ENCODE assay signal across 17 cellular contexts in the genomic region with DNA sequence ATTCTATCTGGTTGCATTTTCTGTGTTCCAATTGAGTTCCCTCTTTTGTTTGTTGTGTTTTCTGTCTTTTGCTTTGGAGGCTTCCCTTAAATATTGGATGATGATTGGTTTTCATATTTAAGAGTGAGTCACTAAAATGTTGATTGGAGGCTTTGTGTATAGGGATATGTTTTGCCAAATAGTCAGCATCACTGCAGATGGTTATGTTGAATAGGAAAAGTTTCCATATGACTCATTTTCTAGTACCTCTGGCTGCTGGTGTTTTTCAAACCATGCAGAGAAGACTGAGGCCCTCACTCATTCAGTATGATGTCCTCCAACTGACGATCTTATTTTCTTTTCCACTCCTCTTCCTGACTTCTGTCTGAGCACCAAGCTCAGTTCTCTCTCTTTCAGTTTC.
DNase-seq lines count a peak whose midpoint lies in the region; ATAC-seq and TF ChIP-seq lines count a peak whose summit lies in the region.
"Had no signal": no experiment of that assay in that cellular context is flagged by ENCODE, and none has a peak within 500 bp of the region (broad histone marks: within the 10 kb centered on the region; RNA-seq: fewer than 3 reads in every experiment).

No MANE protein-coding gene starts in this region.

- H3K9me3 ChIP-seq in neural progenitor cell (ENCODE audit: low read depth): no peaks in the 10 kb centered on the region
- H3K9me3 ChIP-seq: HAP-1, spleen, uterus had no signal

- H3K9me3 Mint-ChIP-seq in neural progenitor cell: no peaks in the 10 kb centered on the region
- H3K9me3 Mint-ChIP-seq: activated B cell treated with CpG ODN at 0.5 μM for 24 hours had no signal

- H3K27me3 Mint-ChIP-seq in neural progenitor cell (ENCODE audit: insufficient read depth, low read depth): no peaks in the 10 kb centered on the region
- H3K27me3 Mint-ChIP-seq: activated B cell treated with CpG ODN at 0.5 μM for 24 hours; B cell; IgD-negative memory B cell; stimulated activated naive CD8-positive, alpha-beta T cell treated with anti-CD3 and anti-CD28 coated beads, Interleukin-15, Interleukin-2, amounts not matched to agents 100 ng/mL and 50 ng/mL, for 24 hours had no signal

- no peak for ATAC-seq in Right ventricle myocardium superior (ENCODE audit: poor library complexity)

- H3K36me3 Mint-ChIP-seq in neural progenitor cell: no peaks in the 10 kb centered on the region
- H3K36me3 Mint-ChIP-seq: IgD-negative memory B cell had no signal

- peak overlapping the region; percentile 40 for H2AFZ ChIP-seq in neural progenitor cell (replicated peaks)

- no peak overlapping the region for H3K4me3 ChIP-seq in neural progenitor cell
- H3K4me3 ChIP-seq: HAP-1, spleen, uterus had no signal

- no peak overlapping the region for H3K27ac Mint-ChIP-seq in neural progenitor cell
- H3K27ac Mint-ChIP-seq: activated B cell treated with CpG ODN at 0.5 μM for 24 hours; B cell; IgD-negative memory B cell; stimulated activated naive CD8-positive, alpha-beta T cell treated with anti-CD3 and anti-CD28 coated beads, Interleukin-15, Interleukin-2, amounts not matched to agents 100 ng/mL and 50 ng/mL, for 24 hours had no signal

- H4K20me1 ChIP-seq in neural progenitor cell (ENCODE audit: low read depth): no peaks in the 10 kb centered on the region

- H3K36me3 ChIP-seq in neural progenitor cell: no peaks in the 10 kb centered on the region
- H3K36me3 ChIP-seq: HAP-1, spleen, uterus had no signal

- no peaks in the 10 kb centered on the region for H3K4me1 Mint-ChIP-seq in neural progenitor cell
- H3K4me1 Mint-ChIP-seq: activated B cell treated with CpG ODN at 0.5 μM for 24 hours, B cell, IgD-negative memory B cell had no signal

- no peaks in the 10 kb centered on the region for H3K79me2 ChIP-seq in neural progenitor cell (ENCODE audit: low read depth)

- DNase-seq in GM04503 (ENCODE audit: low read depth) (peak; percentile 26), RKO (ENCODE audit: low spot score) (peak; percentile 52), dermis blood vessel endothelial cell (peak; percentile 19), neural progenitor cell (ENCODE audit: low spot score) (no peak), NCI-H1092 treated with DMSO at 0.1 percent for 48 hours (lab: John Stamatoyannopoulos, UW) (no peak), NCI-H1048 (lab: John Stamatoyannopoulos, UW) (no peak), Right ventricle myocardium superior (no peak)
- DNase-seq in stimulated activated CD4-positive, alpha-beta T cell treated with anti-CD3 and anti-CD28 coated beads, Interleukin-4, amount 100 ng/mL, for 1 hour: no peak
- DNase-seq: activated B cell treated with CpG ODN at 0.5 μM for 24 hours, NCI-H1436 treated with DMSO at 0.1 percent for 48 hours, posterior cingulate gyrus, spleen, uterus had no signal

- H3K27me3 ChIP-seq in neural progenitor cell: no peaks in the 10 kb centered on the region
- H3K27me3 ChIP-seq: spleen had no signal

- peaks cover 6% of the 10 kb centered on the region for H3K4me1 ChIP-seq in neural progenitor cell
- H3K4me1 ChIP-seq: HAP-1, spleen, uterus had no signal

- no peak overlapping the region for H3K9ac ChIP-seq in neural progenitor cell

- H3K4me2 ChIP-seq in neural progenitor cell: no peak overlapping the region

- TF ChIP-seq CTCF in neural progenitor cell (IDR thresholded peaks at IDR 0.05): no peak

- intact Hi-C loops in Right ventricle myocardium superior (cut with DNase I): no loop called here

- no peak overlapping the region for H3K4me3 Mint-ChIP-seq in neural progenitor cell
- H3K4me3 Mint-ChIP-seq: activated B cell treated with CpG ODN at 0.5 μM for 24 hours; B cell; IgD-negative memory B cell; stimulated activated naive CD8-positive, alpha-beta T cell treated with anti-CD3 and anti-CD28 coated beads, Interleukin-15, Interleukin-2, amounts not matched to agents 100 ng/mL and 50 ng/mL, for 24 hours had no signal

- no peak overlapping the region for H3K27ac ChIP-seq in neural progenitor cell
- H3K27ac ChIP-seq: spleen, uterus had no signal

- no peaks in the 10 kb centered on the region for H3F3A ChIP-seq in neural progenitor cell (ENCODE audit: low read depth)

Comparison
In these comparisons a context has a peak if more than half of its experiments do, and no peak if none do; other contexts are left out.
1. DNase-seq: peak in GM04503 (single experiment), RKO (single experiment) and dermis blood vessel endothelial cell (single experiment); none in neural progenitor cell (single experiment), stimulated activated CD4-positive, alpha-beta T cell treated with anti-CD3 and anti-CD28 coated beads, Interleukin-4, amount 100 ng/mL, for 1 hour (single experiment), NCI-H1092 treated with DMSO at 0.1 percent for 48 hours (single experiment), NCI-H1048 (single experiment) and Right ventricle myocardium superior (single experiment).